18 cellular contexts compared by ENCODE assay signal in genomic region chr10:18401416-18402195, GRCh38.
DNase-seq lines count a peak whose midpoint lies in the region; ATAC-seq, FAIRE-seq and TF ChIP-seq lines count a peak whose summit lies in the region.
"Had no signal": no experiment of that assay in that cellular context is flagged by ENCODE, and none has a peak within 500 bp of the region (broad histone marks: within the 10 kb centered on the region; RNA-seq: fewer than 3 reads in every experiment).

No MANE protein-coding gene starts in this region.

- peak overlapping the region; percentile 84 for H3K4me3 Mint-ChIP-seq in T-helper 2 cell treated with Interferon-gamma antibody and Interleukin-4, amounts not matched to agents 5 μg/mL and 100 μg/mL, for 36 hours
- H3K4me3 Mint-ChIP-seq in stimulated activated naive B cell treated with anti-CD40 and anti-IgM and Interleukin-4, amounts not matched to agents 10 μg/mL and 1 μg/mL and 100 μg/mL, for 72 hours: peak overlapping the region; percentile 73
- H3K4me3 Mint-ChIP-seq in activated CD8-positive, alpha-beta memory T cell treated with anti-CD3 and anti-CD28 coated beads, Interleukin-2, amount 10 ng/mL, durations not matched to agents 7 days and 5 days: no peak overlapping the region
- H3K4me3 Mint-ChIP-seq: B cell had no signal

- H4K20me1 ChIP-seq in GM12878 (ENCODE audit: control insufficient read depth, insufficient read depth): no peaks in the 10 kb centered on the region

- TF ChIP-seq RAD21 in GM12878 (IDR thresholded peaks at IDR 0.05; ENCODE audit: insufficient read depth, low read depth, low read length): no peak

- intact Hi-C loops in GM12878 (cut with micrococcal nuclease; ENCODE audit: unreplicated experiment): loop anchor here (2.0 to 5.0 kb wide), 3 partner anchors 56 to 257 kb away; partner anchors contain the start of gene ARL5B

- no TSS peak for BruUV-seq in GM12878 (replicated peaks; lab: Mats Ljungman, UMichigan)

- no peak overlapping the region for H3K9ac ChIP-seq in GM12878 (ENCODE audit: control insufficient read depth, insufficient read depth, low read length)
- H3K9ac ChIP-seq in iPS-20b (ENCODE audit: low read depth, low read length): no peak overlapping the region

- H3K4me1 ChIP-seq in GM12878 (ENCODE audit: control insufficient read depth, insufficient read depth, low read length) (no peaks in the 10 kb centered on the region), iPS-20b (ENCODE audit: insufficient read depth, low read length) (peaks cover 4% of the 10 kb centered on the region; the same call in 1 of the 2 replicates)

- SMC1A ChIA-PET in GM12878 (lab: Charles Lee; ENCODE audit: uncharacterized antibody, unreplicated experiment): interaction anchor here (0.7 to 7.6 kb wide), 20 partner anchors 8 to 256 kb away, joined by 3 to 160 read pairs (median 6); no protein-coding TSS in a partner anchor

- no peak overlapping the region for H3K4me2 ChIP-seq in GM12878 (ENCODE audit: control insufficient read depth, insufficient read depth)

- H3K27me3 Mint-ChIP-seq in T-helper 2 cell treated with Interferon-gamma antibody and Interleukin-4, amounts not matched to agents 5 μg/mL and 100 μg/mL, for 36 hours (ENCODE audit: low read depth): peaks cover 30% of the 10 kb centered on the region
- peaks cover 11 to 16% of the 10 kb centered on the region in 2 donors for H3K27me3 Mint-ChIP-seq in stimulated activated naive B cell treated with anti-CD40 and anti-IgM and Interleukin-4, amounts not matched to agents 10 μg/mL and 1 μg/mL and 100 μg/mL, for 72 hours
- H3K27me3 Mint-ChIP-seq in activated CD8-positive, alpha-beta memory T cell treated with anti-CD3 and anti-CD28 coated beads, Interleukin-2, amount 10 ng/mL, durations not matched to agents 7 days and 5 days: peaks cover 15% of the 10 kb centered on the region

- no peak overlapping the region for H3K27ac ChIP-seq in GM12878 (ENCODE audit: control insufficient read depth, insufficient read depth)
- H3K27ac ChIP-seq in iPS-20b (ENCODE audit: low read length): no peak overlapping the region

- peaks cover 11% of the 10 kb centered on the region for H3K4me1 Mint-ChIP-seq in T-helper 2 cell treated with Interferon-gamma antibody and Interleukin-4, amounts not matched to agents 5 μg/mL and 100 μg/mL, for 36 hours (ENCODE audit: low read depth)
- peaks cover 8 to 15% of the 10 kb centered on the region in 2 donors for H3K4me1 Mint-ChIP-seq in stimulated activated naive B cell treated with anti-CD40 and anti-IgM and Interleukin-4, amounts not matched to agents 10 μg/mL and 1 μg/mL and 100 μg/mL, for 72 hours
- peaks cover 5% of the 10 kb centered on the region for H3K4me1 Mint-ChIP-seq in activated CD8-positive, alpha-beta memory T cell treated with anti-CD3 and anti-CD28 coated beads, Interleukin-2, amount 10 ng/mL, durations not matched to agents 7 days and 5 days

- no peak for TF ChIP-seq CTCF in GM12878 (IDR thresholded peaks at IDR 0.05 in 2 of 3, conservative IDR thresholded peaks at IDR 0.05 in 1 of 3; ENCODE audit: control insufficient read depth in 2 of 3, extremely low read depth in 1 of 3, insufficient read depth in 1 of 3, low read depth in 3 of 3, low read length in 3 of 3)

- CTCF ChIA-PET in GM12878 (lab: Yijun Ruan, JAX): interaction anchor here (0.7 to 5.2 kb wide), 15 partner anchors 11 to 89 kb away, joined by 3 to 48 read pairs (median 5); no protein-coding TSS in a partner anchor
- CTCF ChIA-PET in activated CD8-positive, alpha-beta memory T cell treated with anti-CD3 and anti-CD28 coated beads, Interleukin-2, amount 10 ng/mL, durations not matched to agents 7 days and 5 days (lab: Charles Lee): interaction anchor here (1.3 kb wide), 1 partner anchor 11 kb away, joined by 3 read pairs; no protein-coding TSS in a partner anchor

- no peak for FAIRE-seq in GM12878 (lab: Jason Lieb, UNC)
- FAIRE-seq: bronchial epithelial cell, TTC549, urothelium cell line had no signal

- ATAC-seq in GM12878: no peak
- no peak for ATAC-seq in stimulated activated naive B cell treated with anti-CD40 and anti-IgM and Interleukin-4, amounts not matched to agents 10 μg/mL and 1 μg/mL and 100 μg/mL, for 72 hours (replicated peaks)
- ATAC-seq in activated CD8-positive, alpha-beta memory T cell treated with anti-CD3 and anti-CD28 coated beads, Interleukin-2, amount 10 ng/mL, durations not matched to agents 7 days and 5 days: no peak
- ATAC-seq: esophagus mucosa, gastroesophageal sphincter, HCT116 had no signal

- H3K9me3 Mint-ChIP-seq in T-helper 2 cell treated with Interferon-gamma antibody and Interleukin-4, amounts not matched to agents 5 μg/mL and 100 μg/mL, for 36 hours: no peaks in the 10 kb centered on the region
- no peaks in the 10 kb centered on the region for H3K9me3 Mint-ChIP-seq in stimulated activated naive B cell treated with anti-CD40 and anti-IgM and Interleukin-4, amounts not matched to agents 10 μg/mL and 1 μg/mL and 100 μg/mL, for 72 hours
- H3K9me3 Mint-ChIP-seq in activated CD8-positive, alpha-beta memory T cell treated with anti-CD3 and anti-CD28 coated beads, Interleukin-2, amount 10 ng/mL, durations not matched to agents 7 days and 5 days (ENCODE audit: low read depth): no peaks in the 10 kb centered on the region

- no peak for TF ChIP-seq POLR2A in GM12878 (IDR thresholded peaks at IDR 0.05; ENCODE audit: low read depth, low read length)

- H3K27ac Mint-ChIP-seq in T-helper 2 cell treated with Interferon-gamma antibody and Interleukin-4, amounts not matched to agents 5 μg/mL and 100 μg/mL, for 36 hours: no peak overlapping the region
- no peak overlapping the region for H3K27ac Mint-ChIP-seq in stimulated activated naive B cell treated with anti-CD40 and anti-IgM and Interleukin-4, amounts not matched to agents 10 μg/mL and 1 μg/mL and 100 μg/mL, for 72 hours
- no peak overlapping the region for H3K27ac Mint-ChIP-seq in activated CD8-positive, alpha-beta memory T cell treated with anti-CD3 and anti-CD28 coated beads, Interleukin-2, amount 10 ng/mL, durations not matched to agents 7 days and 5 days
- H3K27ac Mint-ChIP-seq: B cell had no signal

- H3K4me3 ChIP-seq in GM12878 (no peak overlapping the region), iPS-20b (ENCODE audit: low read length) (peak overlapping the region; percentile 82; the same call in 1 of the 2 replicates)

- in situ Hi-C loops in GM12878 (cut with MboI): no loop called here

- POLR2A ChIA-PET in GM12878 (lab: Charles Lee): interaction anchor here (0.5 to 4.7 kb wide), 20 partner anchors 8 to 258 kb away, joined by 3 to 63 read pairs (median 4); no protein-coding TSS in a partner anchor

- no peaks in the 10 kb centered on the region for H3K9me3 ChIP-seq in GM12878 (replicated peaks; ENCODE audit: control insufficient read depth, insufficient read depth, low read length)
- H3K9me3 ChIP-seq in iPS-20b (ENCODE audit: insufficient read depth, low read depth, low read length): no peaks in the 10 kb centered on the region
- H3K9me3 ChIP-seq: gastroesophageal sphincter had no signal

- H3K36me3 ChIP-seq in GM12878 (ENCODE audit: control insufficient read depth in 2 of 2, insufficient read depth in 2 of 2, low read length in 1 of 2) (no peaks in the 10 kb centered on the region), iPS-20b (ENCODE audit: insufficient read depth, low read depth, low read length) (no peaks in the 10 kb centered on the region)
- H3K36me3 ChIP-seq: gastroesophageal sphincter had no signal

- no peaks in the 10 kb centered on the region for H3K27me3 ChIP-seq in GM12878 (replicated peaks in 1 of 2; ENCODE audit: control insufficient read depth in 2 of 2, insufficient read depth in 2 of 2, low read length in 1 of 2)
- H3K27me3 ChIP-seq in iPS-20b (ENCODE audit: insufficient read depth, low read length): peaks cover 19% of the 10 kb centered on the region
- H3K27me3 ChIP-seq: gastroesophageal sphincter had no signal

- RAD21 ChIA-PET in GM12878 (lab: Charles Lee; ENCODE audit: unreplicated experiment): interaction anchor here (0.6 to 6.4 kb wide), 27 partner anchors 8 to 257 kb away, joined by 3 to 103 read pairs (median 5); partner anchors contain the start of gene ARL5B

- no peaks in the 10 kb centered on the region for H3K79me2 ChIP-seq in GM12878 (ENCODE audit: control insufficient read depth, insufficient read depth, low read length)

- DNase-seq in T-helper 2 cell treated with Interferon-gamma antibody and Interleukin-4, amounts not matched to agents 5 μg/mL and 100 μg/mL, for 36 hours (ENCODE audit: low spot score): no peak
- DNase-seq in T-helper 2 cell: no peak
- DNase-seq in GM12878 (ENCODE audit: low read depth, low spot score): no peak
- no peak for DNase-seq in stimulated activated naive B cell treated with anti-CD40 and anti-IgM and Interleukin-4, amounts not matched to agents 10 μg/mL and 1 μg/mL and 100 μg/mL, for 72 hours
- DNase-seq in NCI-H524 treated with DMSO at 0.1 percent for 48 hours (lab: John Stamatoyannopoulos, UW): no peak
- no peak for DNase-seq in activated CD8-positive, alpha-beta memory T cell treated with anti-CD3 and anti-CD28 coated beads, Interleukin-2, amount 10 ng/mL, durations not matched to agents 7 days and 5 days
- no peak for DNase-seq in NCI-H1694 treated with DMSO at 0.1 percent for 48 hours (lab: John Stamatoyannopoulos, UW)
- DNase-seq: activated CD4-positive, alpha-beta T cell treated with anti-CD3 and anti-CD28 coated beads for 4 hours; NCI-H774; stimulated activated CD8-positive, alpha-beta memory T cell treated with anti-CD3 and anti-CD28 coated beads, Interleukin-4, amount 100 ng/mL, for 48 hours had no signal

- H3K36me3 Mint-ChIP-seq in T-helper 2 cell treated with Interferon-gamma antibody and Interleukin-4, amounts not matched to agents 5 μg/mL and 100 μg/mL, for 36 hours (ENCODE audit: low read depth): no peaks in the 10 kb centered on the region
- no peaks in the 10 kb centered on the region for H3K36me3 Mint-ChIP-seq in stimulated activated naive B cell treated with anti-CD40 and anti-IgM and Interleukin-4, amounts not matched to agents 10 μg/mL and 1 μg/mL and 100 μg/mL, for 72 hours
- no peaks in the 10 kb centered on the region for H3K36me3 Mint-ChIP-seq in activated CD8-positive, alpha-beta memory T cell treated with anti-CD3 and anti-CD28 coated beads, Interleukin-2, amount 10 ng/mL, durations not matched to agents 7 days and 5 days

- 75% methylated on average over 12 of the region's 12 CpGs for WGBS in GM12878 (ENCODE audit: insufficient coverage, insufficient replicate concordance, low lambda C conversion rate, missing lambda C conversion rate)

- H2AFZ ChIP-seq in GM12878 (ENCODE audit: control insufficient read depth, low read depth, low read length): no peak overlapping the region

- no peak for TF ChIP-seq EP300 in GM12878 (IDR thresholded peaks at IDR 0.05; ENCODE audit: borderline replicate concordance in 1 of 2, control insufficient read depth in 1 of 2, low read depth in 2 of 2, low read length in 2 of 2)

TF ChIP-seq in GM12878, 131 proteins besides CTCF, POLR2A, EP300 and RAD21 (continues in another document):
- TF ChIP-seq YBX1 (IDR thresholded peaks at IDR 0.05) (no peak), IKZF1 (conservative IDR thresholded peaks at IDR 0.05) (peak; percentile 31; the same call in 1 of the 2 replicates)
